ENCODE assay signal across 4 cellular contexts in the genomic region with DNA sequence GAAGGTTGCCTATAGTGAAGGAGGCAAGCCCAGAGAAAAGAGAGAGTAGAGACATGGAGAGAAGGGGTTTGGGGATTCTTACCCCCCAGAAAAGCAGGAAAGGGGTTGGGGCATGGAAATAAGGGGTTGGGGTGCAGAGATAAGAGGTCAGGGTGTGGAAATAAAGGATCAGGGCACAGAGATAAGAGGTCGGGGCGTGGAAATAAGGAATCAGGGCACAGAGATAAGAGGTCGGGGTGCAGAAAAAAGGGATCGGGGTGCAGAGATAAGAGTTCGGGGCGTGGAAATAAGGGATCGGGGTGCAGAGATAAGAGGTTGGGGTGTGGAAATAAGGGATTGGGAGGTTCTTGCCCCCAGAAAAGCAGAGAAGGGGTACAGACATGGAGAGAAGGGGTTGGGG.
DNase-seq lines count a peak whose midpoint lies in the region; ATAC-seq, FAIRE-seq and TF ChIP-seq lines count a peak whose summit lies in the region.
"Not testable (repeated sequence)": the region's sequence is repeated elsewhere in the genome, so short reads cannot be mapped to it uniquely, and the experiment has no call there.

No MANE protein-coding gene starts in this region.

- not testable (repeated sequence) for H2BK15ac ChIP-seq in mesendoderm (replicated peaks; ENCODE audit: low read depth)

- TF ChIP-seq EP300 in K562 (IDR thresholded peaks at IDR 0.05; ENCODE audit: low read length): not testable (repeated sequence)

- CTCF ChIA-PET in K562 (lab: Yijun Ruan, JAX; ENCODE audit: low intra/inter-chr PET ratio): not testable (repeated sequence)

- peak overlapping the region; percentile 65 for H4K8ac ChIP-seq in mesendoderm (ENCODE audit: low read depth, low read length)

- H3K4me2 ChIP-seq in K562 (ENCODE audit: insufficient read depth, low read length); mesendoderm (ENCODE audit: low read length): not testable (repeated sequence)

- not testable (repeated sequence) for H3K56ac ChIP-seq in mesendoderm (ENCODE audit: low read length)

- H3K79me1 ChIP-seq in mesendoderm (ENCODE audit: low read length): not testable (repeated sequence)

- peak overlapping the region; percentile 95 for H3K18ac ChIP-seq in mesendoderm (ENCODE audit: low read length)

- ATAC-seq in K562: not testable (repeated sequence)

- not testable (repeated sequence) for H3K4me3 ChIP-seq in K562; mesendoderm (ENCODE audit: low read length); small intestine (ENCODE audit: low read depth in 1 of 2, low read length in 2 of 2)

- H3K9ac ChIP-seq in K562 (ENCODE audit: insufficient read depth in 1 of 2, low read depth in 2 of 2, low read length in 2 of 2); mesendoderm (ENCODE audit: low read length): not testable (repeated sequence)

- H3K9me3 ChIP-seq in K562 (replicated peaks; ENCODE audit: control insufficient read depth, insufficient read depth, low read depth, low read length); small intestine (ENCODE audit: control insufficient read depth, low read depth): not testable (repeated sequence)

- H3K23ac ChIP-seq in mesendoderm (ENCODE audit: low read length): not testable (repeated sequence)

- not testable (repeated sequence) for H3K27ac ChIP-seq in K562 (ENCODE audit: extremely low read depth, low read depth, low read length); mesendoderm (ENCODE audit: low read depth, low read length); small intestine (ENCODE audit: low read depth in 1 of 2, low read length in 1 of 2)

- TF ChIP-seq RAD21 in K562 (CRISPR knock-in tag; conservative IDR thresholded peaks at IDR 0.05 in 1 of 2, IDR thresholded peaks at IDR 0.05 in 1 of 2): not testable (repeated sequence)

- H3K36me3 ChIP-seq in K562 (ENCODE audit: control insufficient read depth, insufficient read depth, low read length); mesendoderm (ENCODE audit: control insufficient read depth, insufficient read depth, low read length); small intestine (ENCODE audit: control insufficient read depth in 2 of 2, insufficient read depth in 2 of 2, low read length in 2 of 2): not testable (repeated sequence)

- intact Hi-C loops in K562 (cut with micrococcal nuclease): not testable (repeated sequence)

- H4K20me1 ChIP-seq in K562 (replicated peaks; ENCODE audit: control insufficient read depth, insufficient read depth, low read length): not testable (repeated sequence)

- TF ChIP-seq CTCF in K562 (IDR thresholded peaks at IDR 0.05 in 2 of 3, conservative IDR thresholded peaks at IDR 0.05 in 1 of 3; ENCODE audit: insufficient read depth in 2 of 3, low read depth in 1 of 3, low read length in 3 of 3): not testable (repeated sequence)

- WGBS in K562 (ENCODE audit: insufficient coverage, low coverage, missing lambda C conversion rate): 0% methylated on average over 4 of the region's 7 CpGs
- WGBS in mesendoderm (ENCODE audit: extremely low coverage, insufficient coverage, low lambda C conversion rate): 100% methylated on average over 4 of the region's 7 CpGs
- 11 to 52% (median 32%) methylated on average over 7 of the region's 7 CpGs for whole genome bisulfite sequencing in small intestine, 3 donors

- DNase-seq in K562 (ENCODE audit: extremely low read depth in 1 of 4, low spot score in 3 of 4); mesendoderm: not testable (repeated sequence)
- peak; percentile 37 to 57 for DNase-seq in erythroblast (lab: John Stamatoyannopoulos, UW)
- peak; percentile 48 for DNase-seq in small intestine

- H4K5ac ChIP-seq in mesendoderm (ENCODE audit: low read length): not testable (repeated sequence)

- not testable (repeated sequence) for TF ChIP-seq POLR2A in K562 (conservative IDR thresholded peaks at IDR 0.05); erythroblast (IDR thresholded peaks at IDR 0.05; ENCODE audit: low read length)

- not testable (repeated sequence) for H2AFZ ChIP-seq in K562 (ENCODE audit: low read depth, low read length)

- POLR2A ChIA-PET in K562 (lab: Yijun Ruan, JAX): not testable (repeated sequence)

- H3K79me2 ChIP-seq in K562 (ENCODE audit: control insufficient read depth, insufficient read depth, low read length); mesendoderm (ENCODE audit: control insufficient read depth, insufficient read depth, low read length): not testable (repeated sequence)

- not testable (repeated sequence) for H3K9me1 ChIP-seq in K562 (ENCODE audit: control insufficient read depth, insufficient read depth, low read length)

- in situ Hi-C loops in K562 (cut with MboI): not testable (repeated sequence)

- peak overlapping the region; percentile 97 for H2BK120ac ChIP-seq in mesendoderm (ENCODE audit: low read depth, low read length)

- not testable (repeated sequence) for FAIRE-seq in K562 (lab: Jason Lieb, UNC); small intestine (lab: Jason Lieb, UNC)

- H2BK5ac ChIP-seq in mesendoderm (ENCODE audit: low read length): not testable (repeated sequence)

- BruUV-seq in K562 (replicated peaks; lab: Mats Ljungman, UMichigan): not testable (repeated sequence)

- H3K27me3 ChIP-seq in K562 (ENCODE audit: control insufficient read depth in 2 of 2, insufficient read depth in 2 of 2, low read length in 2 of 2); mesendoderm (ENCODE audit: insufficient read depth, low read length, poor library complexity); small intestine (ENCODE audit: control insufficient read depth in 2 of 2, insufficient read depth in 2 of 2, low read length in 2 of 2): not testable (repeated sequence)

- H3K4me1 ChIP-seq in K562 (replicated peaks in 1 of 2; ENCODE audit: control insufficient read depth in 2 of 2, insufficient read depth in 2 of 2, low read length in 2 of 2); mesendoderm (ENCODE audit: control insufficient read depth, low read depth, low read length); small intestine (ENCODE audit: control insufficient read depth in 2 of 2, insufficient read depth in 1 of 2, low read depth in 1 of 2, low read length in 1 of 2): not testable (repeated sequence)

- peak overlapping the region; percentile 81 for H3K4ac ChIP-seq in mesendoderm (ENCODE audit: low read depth, low read length)

- H2AK5ac ChIP-seq in mesendoderm (ENCODE audit: low read length): not testable (repeated sequence)

TF ChIP-seq in K562, 482 proteins besides CTCF, POLR2A, EP300 and RAD21:
- peak; percentile 81 for TF ChIP-seq TAL1 (IDR thresholded peaks at IDR 0.05)
- TF ChIP-seq NR2C1 (IDR thresholded peaks at IDR 0.05); FOXM1 (CRISPR knock-in tag; IDR thresholded peaks at IDR 0.05; ENCODE audit: low read depth): not testable (repeated sequence)
- peak; percentile 53; the same call in 1 of the 2 replicates for TF ChIP-seq NR2C1 (tag; IDR thresholded peaks at IDR 0.05)
- TF ChIP-seq PYGO2 (tag; IDR thresholded peaks at IDR 0.05): 0 out of 2 replicates have a peak, but pooled peaks have one; percentile 51
- peak; percentile 51; the same call in 1 of the 2 replicates for TF ChIP-seq HEY1 (CRISPR knock-in tag; IDR thresholded peaks at IDR 0.05; ENCODE audit: borderline replicate concordance)
- TF ChIP-seq OTX1 (CRISPR knock-in tag; IDR thresholded peaks at IDR 0.05): 0 out of 2 replicates have a peak, but pooled peaks have one; percentile 18
- peak; percentile 88 for TF ChIP-seq ARID1B (IDR thresholded peaks at IDR 0.05)
- peak; percentile 84 for TF ChIP-seq NCOR1 (IDR thresholded peaks at IDR 0.05)
- peak; percentile 29; the same call in 1 of the 2 replicates for TF ChIP-seq SMARCA4 (IDR thresholded peaks at IDR 0.05)
- TF ChIP-seq MTA2 (IDR thresholded peaks at IDR 0.05; ENCODE audit: low read depth): peak; percentile 65
- peak; percentile 85 for TF ChIP-seq CBFA2T3 (IDR thresholded peaks at IDR 0.05)
- TF ChIP-seq CBFA2T2 (conservative IDR thresholded peaks at IDR 0.05): peak; percentile 80
- 0 out of 2 replicates have a peak, but pooled peaks have one; percentile 15 for TF ChIP-seq DPF2 (IDR thresholded peaks at IDR 0.05)
- 0 out of 2 replicates have a peak, but pooled peaks have one; percentile 16 for TF ChIP-seq FOXM1 (IDR thresholded peaks at IDR 0.05; ENCODE audit: low read depth)
- TF ChIP-seq MAZ (CRISPR knock-in tag; conservative IDR thresholded peaks at IDR 0.05 in 1 of 2, IDR thresholded peaks at IDR 0.05 in 1 of 2): 0 out of 4 replicates have a peak, but pooled peaks of 1 of the 2 experiments have one; percentile 34
- peak; percentile 64 to 79; a peak in 2 of 4 replicates for TF ChIP-seq TRIM24 (IDR thresholded peaks at IDR 0.05)
- peak; percentile 66; the same call in 1 of the 2 replicates for TF ChIP-seq SMARCE1 (IDR thresholded peaks at IDR 0.05)
- TF ChIP-seq ELF4 (CRISPR knock-in tag; IDR thresholded peaks at IDR 0.05): peak; percentile 98
